In the genomic region with DNA sequence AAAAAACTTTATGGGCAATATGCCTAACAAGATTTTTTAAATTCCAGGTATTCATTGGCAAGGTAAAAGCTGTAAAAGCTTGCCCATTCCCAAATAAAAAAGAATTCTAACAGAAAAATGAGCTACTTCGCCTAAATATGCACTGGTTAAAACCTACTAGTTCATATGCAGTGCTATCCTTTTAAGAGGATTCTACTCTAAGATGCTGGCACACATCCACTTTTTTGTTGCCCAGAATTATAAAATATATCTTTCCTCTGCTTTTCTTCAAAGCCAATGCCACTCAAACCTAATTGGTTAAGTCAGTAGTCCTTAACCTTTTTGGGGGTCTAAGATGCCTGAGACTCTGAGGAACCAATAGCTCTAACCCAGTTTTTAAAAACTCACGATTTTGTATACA, we compare ENCODE assay signal across 1 cellular context.
TF ChIP-seq lines count a peak whose summit lies in the region.

No MANE protein-coding gene starts in this region.

TF ChIP-seq in GM23338, 12 proteins besides CTCF, POLR2A, EP300 and RAD21 (continued from another document):
- TF ChIP-seq ZNF462 (CRISPR knock-in tag; IDR thresholded peaks at IDR 0.05) (no peak), ZNF114 (CRISPR knock-in tag; IDR thresholded peaks at IDR 0.05) (no peak), EZH2 (IDR thresholded peaks at IDR 0.05; ENCODE audit: low read depth, unreplicated experiment) (no peak)
